ENCODE assay signal across 1 cellular context in the genomic region with DNA sequence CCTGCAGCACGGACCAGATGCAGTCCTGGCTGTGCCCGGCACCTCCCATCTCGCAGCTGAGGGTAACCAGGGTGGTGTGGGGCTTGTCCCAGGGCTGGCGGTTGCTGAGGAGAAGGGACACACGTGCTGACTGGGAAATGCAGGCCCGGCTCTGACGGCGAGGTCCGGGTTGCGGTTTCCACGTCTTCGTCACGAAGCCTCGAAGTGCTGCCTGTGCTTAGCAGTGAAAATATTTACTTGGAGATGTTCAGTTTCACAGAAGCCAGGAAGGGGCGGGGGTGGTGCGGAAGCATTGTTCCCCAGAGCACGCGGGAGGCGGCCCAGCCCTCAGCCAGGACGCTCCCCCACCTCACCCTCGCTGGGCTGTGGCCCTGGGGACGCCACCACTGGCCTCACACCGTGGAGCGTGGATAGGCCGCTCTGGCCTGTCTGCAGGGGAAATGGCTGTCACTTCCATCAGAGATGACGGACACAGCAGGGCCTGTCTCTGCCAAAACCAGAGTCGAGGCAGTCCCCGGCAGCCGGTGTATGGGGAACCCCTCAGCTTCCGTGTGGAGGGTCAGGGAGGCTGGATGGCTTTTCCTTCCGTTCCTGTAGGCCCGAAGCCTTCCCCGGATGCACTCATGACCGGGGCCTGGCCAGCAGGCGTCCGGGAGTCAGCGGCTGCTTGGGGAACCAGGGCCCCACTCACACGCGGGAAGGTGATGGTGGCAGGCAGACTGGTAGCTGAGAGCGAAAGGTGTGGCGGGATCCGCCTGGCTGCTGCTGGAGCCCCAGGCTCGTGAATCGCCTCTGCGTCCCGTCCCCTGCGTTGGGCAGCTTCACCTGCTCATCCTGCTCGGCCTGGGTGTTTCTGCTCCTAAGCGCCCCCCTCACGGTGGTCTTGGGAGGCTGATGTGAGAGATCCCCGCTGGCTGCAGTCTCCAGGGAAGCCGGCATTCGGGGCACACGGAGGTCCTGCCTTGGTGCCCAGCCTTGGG.
TF ChIP-seq lines count a peak whose summit lies in the region.

No MANE protein-coding gene starts in this region.

TF ChIP-seq in K562, 482 proteins besides CTCF, POLR2A, EP300 and RAD21 (continued from another document):
- TF ChIP-seq, protein P1, sequence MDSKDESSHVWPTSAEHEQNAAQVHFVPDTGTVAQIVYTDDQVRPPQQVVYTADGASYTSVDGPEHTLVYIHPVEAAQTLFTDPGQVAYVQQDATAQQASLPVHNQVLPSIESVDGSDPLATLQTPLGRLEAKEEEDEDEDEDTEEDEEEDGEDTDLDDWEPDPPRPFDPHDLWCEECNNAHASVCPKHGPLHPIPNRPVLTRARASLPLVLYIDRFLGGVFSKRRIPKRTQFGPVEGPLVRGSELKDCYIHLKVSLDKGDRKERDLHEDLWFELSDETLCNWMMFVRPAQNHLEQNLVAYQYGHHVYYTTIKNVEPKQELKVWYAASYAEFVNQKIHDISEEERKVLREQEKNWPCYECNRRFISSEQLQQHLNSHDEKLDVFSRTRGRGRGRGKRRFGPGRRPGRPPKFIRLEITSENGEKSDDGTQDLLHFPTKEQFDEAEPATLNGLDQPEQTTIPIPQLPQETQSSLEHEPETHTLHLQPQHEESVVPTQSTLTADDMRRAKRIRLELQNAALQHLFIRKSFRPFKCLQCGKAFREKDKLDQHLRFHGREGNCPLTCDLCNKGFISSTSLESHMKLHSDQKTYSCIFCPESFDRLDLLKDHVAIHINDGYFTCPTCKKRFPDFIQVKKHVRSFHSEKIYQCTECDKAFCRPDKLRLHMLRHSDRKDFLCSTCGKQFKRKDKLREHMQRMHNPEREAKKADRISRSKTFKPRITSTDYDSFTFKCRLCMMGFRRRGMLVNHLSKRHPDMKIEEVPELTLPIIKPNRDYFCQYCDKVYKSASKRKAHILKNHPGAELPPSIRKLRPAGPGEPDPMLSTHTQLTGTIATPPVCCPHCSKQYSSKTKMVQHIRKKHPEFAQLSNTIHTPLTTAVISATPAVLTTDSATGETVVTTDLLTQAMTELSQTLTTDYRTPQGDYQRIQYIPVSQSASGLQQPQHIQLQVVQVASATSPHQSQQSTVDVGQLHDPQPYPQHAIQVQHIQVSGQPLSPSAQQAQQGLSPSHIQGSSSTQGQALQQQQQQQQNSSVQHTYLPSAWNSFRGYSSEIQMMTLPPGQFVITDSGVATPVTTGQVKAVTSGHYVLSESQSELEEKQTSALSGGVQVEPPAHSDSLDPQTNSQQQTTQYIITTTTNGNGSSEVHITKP (IDR thresholded peaks at IDR 0.05; ENCODE audit: partially characterized antibody), result no peak
- TF ChIP-seq ARNT (IDR thresholded peaks at IDR 0.05), result no peak
